18 cellular contexts compared by ENCODE assay signal in genomic region chr9:81832571-81833285, GRCh38.
DNase-seq lines count a peak whose midpoint lies in the region; ATAC-seq and TF ChIP-seq lines count a peak whose summit lies in the region.
"Had no signal": no experiment of that assay in that cellular context is flagged by ENCODE, and none has a peak within 500 bp of the region (broad histone marks: within the 10 kb centered on the region; RNA-seq: fewer than 3 reads in every experiment).

No MANE protein-coding gene starts in this region.

- H3K27ac ChIP-seq in GM23338 (ENCODE audit: low read depth) (no peak overlapping the region), sigmoid colon (peak overlapping the region; percentile 62 to 81 (median 70))

- H3K36me3 Mint-ChIP-seq in GM23338 (ENCODE audit: low read depth) (no peaks in the 10 kb centered on the region), mesothelial cell of epicardium (no peaks in the 10 kb centered on the region), immature natural killer cell (peaks cover 0 to 3% (median 0%) of the 10 kb centered on the region in 3 donors)

- 0 out of 2 replicates have a peak overlapping the region, but pooled peaks have one; percentile 7 for H2AFZ ChIP-seq in GM23338

- WGBS in sigmoid colon, 2 donors = 79 to 82% methylated on average over 6 of the region's 6 CpGs

- H3K4me1 Mint-ChIP-seq in GM23338 (peaks cover 17% of the 10 kb centered on the region), mesothelial cell of epicardium (peaks cover 29% of the 10 kb centered on the region), immature natural killer cell (peaks cover 9 to 18% of the 10 kb centered on the region in 2 donors)

- no peak overlapping the region for H3K4me3 ChIP-seq in GM23338
- no peak overlapping the region for H3K4me3 ChIP-seq in sigmoid colon
- H3K4me3 ChIP-seq: A549, HAP-1 had no signal

- H3K4me3 Mint-ChIP-seq in GM23338 (no peak overlapping the region), mesothelial cell of epicardium (no peak overlapping the region), immature natural killer cell (no peak overlapping the region)

- H3K9me2 ChIP-seq in GM23338 (ENCODE audit: insufficient read depth) = no peaks in the 10 kb centered on the region

- H3K4me1 ChIP-seq in GM23338 (ENCODE audit: insufficient read depth) (peaks cover 17% of the 10 kb centered on the region), sigmoid colon (peaks cover 0 to 42% (median 29%) of the 10 kb centered on the region in 4 donors)
- H3K4me1 ChIP-seq: HAP-1 had no signal

- no peak for TF ChIP-seq POLR2A in sigmoid colon (IDR thresholded peaks at IDR 0.05)

- H3K27ac Mint-ChIP-seq in GM23338 = no peak overlapping the region
- H3K27ac Mint-ChIP-seq in mesothelial cell of epicardium = peak overlapping the region; percentile 47
- H3K27ac Mint-ChIP-seq in immature natural killer cell = no peak overlapping the region

- intact Hi-C loops in sigmoid colon (cut with DNase I) = no loop called here

- no peak overlapping the region for H3K4me2 ChIP-seq in GM23338

- H3K27me3 Mint-ChIP-seq in GM23338 (ENCODE audit: insufficient read depth, low read depth, poor library complexity) (no peaks in the 10 kb centered on the region), mesothelial cell of epicardium (ENCODE audit: low read depth) (no peaks in the 10 kb centered on the region), immature natural killer cell (ENCODE audit: low read depth in 3 of 3) (peaks cover 4% of the 10 kb centered on the region in 3 donors)

- no peak for ATAC-seq in GM23338

- H3F3A ChIP-seq in GM23338 (replicated peaks; ENCODE audit: low read depth) = no peaks in the 10 kb centered on the region

- H4K20me1 ChIP-seq in GM23338 (replicated peaks; ENCODE audit: insufficient read depth) = no peaks in the 10 kb centered on the region

- no peak for DNase-seq in GM23338 (ENCODE audit: low spot score)
- DNase-seq in amniotic epithelial cell (ENCODE audit: low read depth) = peak; percentile 86
- DNase-seq in mesothelial cell of epicardium (ENCODE audit: low spot score in 2 of 2, unreplicated experiment in 2 of 2) = no peak
- DNase-seq in sigmoid colon = peak; percentile 82
- DNase-seq in A172 (ENCODE audit: low spot score) = no peak
- DNase-seq in NCI-H446 treated with DMSO at 0.1 percent for 48 hours (lab: John Stamatoyannopoulos, UW) = no peak
- no peak for DNase-seq in immature natural killer cell
- no peak for DNase-seq in amygdala (lab: John Stamatoyannopoulos, UW)
- DNase-seq: C1 segment of cervical spinal cord; DMS153; EL; NCI-H187; NCI-H345; NCI-H69; NK-92 treated with Interleukin-12 subunit alpha and Interleukin-12 subunit beta, amount 100 ng/mL, for 24 hours; SIG-M5 had no signal

- no peaks in the 10 kb centered on the region for H3K9me3 ChIP-seq in sigmoid colon
- H3K9me3 ChIP-seq: A549, HAP-1 had no signal

- H3K27me3 ChIP-seq in GM23338 (ENCODE audit: insufficient read depth) (no peaks in the 10 kb centered on the region), sigmoid colon (no peaks in the 10 kb centered on the region)

- H3K9me3 Mint-ChIP-seq in GM23338 (no peaks in the 10 kb centered on the region), mesothelial cell of epicardium (peaks cover 3% of the 10 kb centered on the region), immature natural killer cell (no peaks in the 10 kb centered on the region)

- TF ChIP-seq CTCF in GM23338 (conservative IDR thresholded peaks at IDR 0.05; ENCODE audit: low read depth in 2 of 2) = no peak
- TF ChIP-seq CTCF in mesothelial cell of epicardium (IDR thresholded peaks at IDR 0.05; ENCODE audit: unreplicated experiment) = no peak
- TF ChIP-seq CTCF in sigmoid colon (IDR thresholded peaks at IDR 0.05) = no peak

- TF ChIP-seq EP300 in sigmoid colon (IDR thresholded peaks at IDR 0.05) = peak in 3 of 4 donors; percentile 85 to 93 (median 92)

- no peaks in the 10 kb centered on the region for H3K79me2 ChIP-seq in GM23338 (replicated peaks; ENCODE audit: insufficient read depth)

- H3K36me3 ChIP-seq in GM23338 (ENCODE audit: insufficient read depth) (no peaks in the 10 kb centered on the region), sigmoid colon (no peaks in the 10 kb centered on the region)
- H3K36me3 ChIP-seq: HAP-1 had no signal

TF ChIP-seq in GM23338, 12 proteins besides CTCF, POLR2A, EP300 and RAD21:
- no peak for TF ChIP-seq JUNB (IDR thresholded peaks at IDR 0.05; ENCODE audit: unreplicated experiment)
- TF ChIP-seq POLR2AphosphoS5 (IDR thresholded peaks at IDR 0.05; ENCODE audit: low read depth) = no peak
- TF ChIP-seq NANOG (IDR thresholded peaks at IDR 0.05; ENCODE audit: borderline replicate concordance) = no peak
- no peak for TF ChIP-seq ZNF331 (CRISPR knock-in tag; IDR thresholded peaks at IDR 0.05; ENCODE audit: low read depth)

Comparison
In these comparisons a context has a peak if more than half of its experiments do, and no peak if none do; other contexts are left out.
1. DNase-seq: peak in amniotic epithelial cell (single experiment) and sigmoid colon (single experiment); none in GM23338 (single experiment), mesothelial cell of epicardium (0 of 2), A172 (single experiment), NCI-H446 treated with DMSO at 0.1 percent for 48 hours (single experiment), immature natural killer cell (0 of 3) and amygdala (0 of 56).